In the genomic region with DNA sequence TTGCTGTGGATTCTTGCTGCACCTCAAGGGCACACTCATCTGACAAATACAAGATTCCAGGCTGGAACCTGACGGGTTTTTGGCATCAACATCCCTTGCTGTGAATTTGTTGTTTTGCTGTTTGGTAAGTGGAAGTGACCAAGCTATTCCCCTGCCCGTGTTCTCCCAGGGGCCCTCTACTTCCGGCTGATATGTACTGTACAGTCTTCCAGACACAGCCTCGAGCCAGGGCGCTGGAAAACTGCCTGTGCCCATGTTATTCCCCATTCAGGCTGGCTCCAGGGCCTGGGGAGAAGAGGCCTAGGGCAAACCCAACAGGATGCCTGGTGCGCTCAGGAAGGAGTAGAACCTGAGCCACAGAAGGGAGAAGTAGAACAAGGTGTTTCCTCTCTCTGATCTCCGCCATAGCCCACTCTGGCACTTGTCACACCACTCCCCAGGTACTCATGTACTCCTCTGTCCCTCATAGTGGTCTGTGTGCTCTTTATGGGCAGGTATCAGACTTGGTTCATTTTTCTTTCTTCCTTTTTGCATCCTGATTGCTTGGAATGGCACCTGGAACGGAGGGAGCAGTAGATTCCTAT, we compare ENCODE assay signal across 19 cellular contexts.
A peak's percentile ranks its signal among the peaks of the same experiment; 100 is the strongest.
DNase-seq lines count a peak whose midpoint lies in the region; ATAC-seq, FAIRE-seq and TF ChIP-seq lines count a peak whose summit lies in the region.
"Had no signal": no experiment of that assay in that cellular context is flagged by ENCODE, and none has a peak within 500 bp of the region (broad histone marks: within the 10 kb centered on the region; RNA-seq: fewer than 3 reads in every experiment).

No MANE protein-coding gene starts in this region.

- peak; percentile 61 for DNase-seq in KBM-7
- DNase-seq in dermis blood vessel endothelial cell: peak; percentile 77
- DNase-seq in HepG2 (ENCODE audit: low spot score): no peak
- DNase-seq in upper lobe of right lung: no peak
- DNase-seq in iPS-NIHi11 (ENCODE audit: low spot score): no peak
- no peak for DNase-seq in activated CD4-positive, alpha-beta T cell treated with anti-CD3 and anti-CD28 coated beads, Interleukin-2, amount 10 ng/mL, durations not matched to agents 7 days and 5 days
- DNase-seq: activated CD4-positive, CD25-positive, alpha-beta regulatory T cell treated with anti-CD3 and anti-CD28 coated beads, Interleukin-2, amount 50 U/mL, for 72 hours; Calu3; foreskin melanocyte; GF-D8; NCI-H1436 treated with DMSO at 0.1 percent for 48 hours; NCI-H748 treated with DMSO at 0.1 percent for 48 hours; nucleus accumbens; PC-3; SK-N-SH had no signal

- H2AFZ ChIP-seq in HepG2 (ENCODE audit: low read length): peak overlapping the region; percentile 40

- no peak for TF ChIP-seq POLR2A in HepG2 (IDR thresholded peaks at IDR 0.05; ENCODE audit: insufficient read depth in 1 of 2, low read depth in 2 of 2, low read length in 2 of 2)

- H3K9me3 ChIP-seq in HepG2 (ENCODE audit: low read length) (no peaks in the 10 kb centered on the region), upper lobe of right lung (no peaks in the 10 kb centered on the region)
- H3K9me3 ChIP-seq: SK-N-SH, vagina had no signal

- H3K4me1 ChIP-seq in HepG2 (ENCODE audit: insufficient read depth, low read length) (peaks cover 22% of the 10 kb centered on the region), upper lobe of right lung (peaks cover 22% of the 10 kb centered on the region)
- H3K4me1 ChIP-seq: vagina had no signal

- WGBS in HepG2 (ENCODE audit: low lambda C conversion rate): 31% methylated on average over 7 of the region's 8 CpGs

- POLR2A ChIA-PET in HepG2 (lab: Yijun Ruan, JAX): no interaction called here
- POLR2A ChIA-PET in activated CD4-positive, alpha-beta T cell treated with anti-CD3 and anti-CD28 coated beads, Interleukin-2, amount 10 ng/mL, durations not matched to agents 7 days and 5 days (lab: Charles Lee): no interaction called here

- ATAC-seq in HepG2 (peak; percentile 56), upper lobe of right lung (peak; percentile 39)
- no peak for ATAC-seq in activated T-helper 17 cell treated with anti-CD3 and anti-CD28 coated beads, Interleukin-2, amount 50 U/mL, for 72 hours (replicated peaks)
- ATAC-seq: PC-3 had no signal

- TF ChIP-seq EP300 in HepG2 (IDR thresholded peaks at IDR 0.05; ENCODE audit: low read depth in 2 of 2, low read length in 2 of 2): no peak
- no peak for TF ChIP-seq EP300 in HepG2 (CRISPR knock-in tag; IDR thresholded peaks at IDR 0.05; ENCODE audit: borderline replicate concordance)

- TF ChIP-seq CTCF in HepG2 (CRISPR knock-in tag; IDR thresholded peaks at IDR 0.05) (no peak), upper lobe of right lung (IDR thresholded peaks at IDR 0.05) (no peak)

- H3K4me1 Mint-ChIP-seq in activated T-helper 17 cell treated with anti-CD3 and anti-CD28 coated beads, Interleukin-2, amount 50 U/mL, for 72 hours: peaks cover 19% of the 10 kb centered on the region
- peaks cover 48% of the 10 kb centered on the region for H3K4me1 Mint-ChIP-seq in activated CD4-positive, alpha-beta T cell treated with anti-CD3 and anti-CD28 coated beads, Interleukin-2, amount 10 ng/mL, durations not matched to agents 7 days and 5 days

- H3K4me3 ChIP-seq in HepG2 (replicated peaks in 1 of 3; ENCODE audit: insufficient read depth in 1 of 3, low read depth in 2 of 3, low read length in 3 of 3): no peak overlapping the region
- no peak overlapping the region for H3K4me3 ChIP-seq in upper lobe of right lung
- H3K4me3 ChIP-seq: vagina had no signal

- no peak for FAIRE-seq in HepG2 (lab: Jason Lieb, UNC)
- FAIRE-seq: endometrium, GM12891 had no signal

- no peak overlapping the region for H3K9ac ChIP-seq in HepG2 (ENCODE audit: insufficient read depth, low read depth, low read length)
- H3K9ac ChIP-seq: SK-N-SH had no signal

- H4K20me1 ChIP-seq in HepG2 (ENCODE audit: insufficient read depth, low read length): no peaks in the 10 kb centered on the region

- no peaks in the 10 kb centered on the region for H3K36me3 Mint-ChIP-seq in activated T-helper 17 cell treated with anti-CD3 and anti-CD28 coated beads, Interleukin-2, amount 50 U/mL, for 72 hours (ENCODE audit: low read depth)
- H3K36me3 Mint-ChIP-seq in activated CD4-positive, alpha-beta T cell treated with anti-CD3 and anti-CD28 coated beads, Interleukin-2, amount 10 ng/mL, durations not matched to agents 7 days and 5 days (ENCODE audit: low read depth): no peaks in the 10 kb centered on the region

- no peaks in the 10 kb centered on the region for H3K36me3 ChIP-seq in HepG2 (replicated peaks in 1 of 2; ENCODE audit: control insufficient read depth in 1 of 2, insufficient read depth in 2 of 2, low read length in 2 of 2)
- no peaks in the 10 kb centered on the region for H3K36me3 ChIP-seq in upper lobe of right lung
- H3K36me3 ChIP-seq: vagina had no signal

- peaks cover 0 to 5% of the 10 kb centered on the region in 2 experiments; a peak in 2 of 5 replicates for H3K27me3 ChIP-seq in HepG2 (ENCODE audit: control insufficient read depth in 1 of 2, insufficient read depth in 2 of 2, low read length in 2 of 2)
- no peaks in the 10 kb centered on the region for H3K27me3 ChIP-seq in upper lobe of right lung
- H3K27me3 ChIP-seq: vagina had no signal

- no peaks in the 10 kb centered on the region for H3K79me2 ChIP-seq in HepG2 (ENCODE audit: insufficient read depth, low read length)

- H3K9me3 Mint-ChIP-seq in activated T-helper 17 cell treated with anti-CD3 and anti-CD28 coated beads, Interleukin-2, amount 50 U/mL, for 72 hours: no peaks in the 10 kb centered on the region
- peaks cover 3% of the 10 kb centered on the region for H3K9me3 Mint-ChIP-seq in activated CD4-positive, alpha-beta T cell treated with anti-CD3 and anti-CD28 coated beads, Interleukin-2, amount 10 ng/mL, durations not matched to agents 7 days and 5 days

- H3K27me3 Mint-ChIP-seq in activated T-helper 17 cell treated with anti-CD3 and anti-CD28 coated beads, Interleukin-2, amount 50 U/mL, for 72 hours: no peaks in the 10 kb centered on the region
- no peaks in the 10 kb centered on the region for H3K27me3 Mint-ChIP-seq in activated CD4-positive, alpha-beta T cell treated with anti-CD3 and anti-CD28 coated beads, Interleukin-2, amount 10 ng/mL, durations not matched to agents 7 days and 5 days

- intact Hi-C loops in HepG2 (cut with micrococcal nuclease; ENCODE audit: unreplicated experiment) (no loop called here), upper lobe of right lung (cut with DNase I) (no loop called here)

- H3K27ac Mint-ChIP-seq in activated T-helper 17 cell treated with anti-CD3 and anti-CD28 coated beads, Interleukin-2, amount 50 U/mL, for 72 hours: no peak overlapping the region
- no peak overlapping the region for H3K27ac Mint-ChIP-seq in activated CD4-positive, alpha-beta T cell treated with anti-CD3 and anti-CD28 coated beads, Interleukin-2, amount 10 ng/mL, durations not matched to agents 7 days and 5 days

- in situ Hi-C loops in KBM-7 (cut with MboI; ENCODE audit: low pct_unique_long_range_greater_than_20kb, low sequenced_read_pairs): no loop called here
- in situ Hi-C loops in HepG2 (cut with HindIII; ENCODE audit: extremely low pct_ligation_motif_present, low pct_unique_long_range_greater_than_20kb): no loop called here

- H3K4me3 Mint-ChIP-seq in activated T-helper 17 cell treated with anti-CD3 and anti-CD28 coated beads, Interleukin-2, amount 50 U/mL, for 72 hours: no peak overlapping the region
- H3K4me3 Mint-ChIP-seq in activated CD4-positive, alpha-beta T cell treated with anti-CD3 and anti-CD28 coated beads, Interleukin-2, amount 10 ng/mL, durations not matched to agents 7 days and 5 days: no peak overlapping the region

- no peak for TF ChIP-seq RAD21 in HepG2 (CRISPR knock-in tag; IDR thresholded peaks at IDR 0.05)

- CTCF ChIA-PET in HepG2 (lab: Yijun Ruan, JAX; ENCODE audit: low intra/inter-chr PET ratio, low total read pairs): no interaction called here
- CTCF ChIA-PET in activated CD4-positive, alpha-beta T cell treated with anti-CD3 and anti-CD28 coated beads, Interleukin-2, amount 10 ng/mL, durations not matched to agents 7 days and 5 days (lab: Charles Lee): interaction anchor here (0.9 to 1.3 kb wide), 2 partner anchors 13 to 32 kb away, joined by 3 to 4 read pairs; no protein-coding TSS in a partner anchor

- peak overlapping the region; percentile 6; the same call in 1 of the 2 replicates for H3K4me2 ChIP-seq in HepG2 (ENCODE audit: low read depth, low read length)
- H3K4me2 ChIP-seq: SK-N-SH had no signal

- no TSS peak for BruUV-seq in HepG2 (replicated peaks; lab: Mats Ljungman, UMichigan)

- H3K27ac ChIP-seq in HepG2 (ENCODE audit: extremely low read length, insufficient read depth, low read length) (no peak overlapping the region), upper lobe of right lung (peak overlapping the region; percentile 36)
- H3K27ac ChIP-seq: vagina had no signal

TF ChIP-seq in HepG2, 621 proteins besides CTCF, POLR2A, EP300 and RAD21:
- TF ChIP-seq ZNF496 (CRISPR knock-in tag; IDR thresholded peaks at IDR 0.05; ENCODE audit: insufficient replicate concordance) (no peak), ZFAT (CRISPR knock-in tag; conservative IDR thresholded peaks at IDR 0.05) (no peak), PITX1 (CRISPR knock-in tag; IDR thresholded peaks at IDR 0.05) (no peak), ZNF747 (CRISPR knock-in tag; IDR thresholded peaks at IDR 0.05; ENCODE audit: borderline replicate concordance) (no peak), ELF3 (CRISPR knock-in tag; IDR thresholded peaks at IDR 0.05) (no peak), YEATS4 (CRISPR knock-in tag; IDR thresholded peaks at IDR 0.05; ENCODE audit: borderline replicate concordance) (no peak), GABPA (IDR thresholded peaks at IDR 0.05; ENCODE audit: low read depth, low read length) (no peak), GABPA (CRISPR knock-in tag; IDR thresholded peaks at IDR 0.05; ENCODE audit: low read depth) (0 out of 2 replicates have a peak, but pooled peaks have one; percentile 48), ZBTB7A (CRISPR knock-in tag; IDR thresholded peaks at IDR 0.05) (no peak)
- TF ChIP-seq, protein P1, sequence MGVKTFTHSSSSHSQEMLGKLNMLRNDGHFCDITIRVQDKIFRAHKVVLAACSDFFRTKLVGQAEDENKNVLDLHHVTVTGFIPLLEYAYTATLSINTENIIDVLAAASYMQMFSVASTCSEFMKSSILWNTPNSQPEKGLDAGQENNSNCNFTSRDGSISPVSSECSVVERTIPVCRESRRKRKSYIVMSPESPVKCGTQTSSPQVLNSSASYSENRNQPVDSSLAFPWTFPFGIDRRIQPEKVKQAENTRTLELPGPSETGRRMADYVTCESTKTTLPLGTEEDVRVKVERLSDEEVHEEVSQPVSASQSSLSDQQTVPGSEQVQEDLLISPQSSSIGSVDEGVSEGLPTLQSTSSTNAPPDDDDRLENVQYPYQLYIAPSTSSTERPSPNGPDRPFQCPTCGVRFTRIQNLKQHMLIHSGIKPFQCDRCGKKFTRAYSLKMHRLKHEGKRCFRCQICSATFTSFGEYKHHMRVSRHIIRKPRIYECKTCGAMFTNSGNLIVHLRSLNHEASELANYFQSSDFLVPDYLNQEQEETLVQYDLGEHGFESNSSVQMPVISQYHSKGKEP (CRISPR knock-in tag; IDR thresholded peaks at IDR 0.05): no peak
TF ChIP-seq in HepG2: peak in this region for 1.

Comparison
In these comparisons a context has a peak if more than half of its experiments do, and no peak if none do; other contexts are left out.
1. DNase-seq: peak in KBM-7 (single experiment) and dermis blood vessel endothelial cell (single experiment); none in HepG2 (single experiment), upper lobe of right lung (single experiment), iPS-NIHi11 (single experiment) and activated CD4-positive, alpha-beta T cell treated with anti-CD3 and anti-CD28 coated beads, Interleukin-2, amount 10 ng/mL, durations not matched to agents 7 days and 5 days (single experiment).